ENCODE assay signal across 16 cellular contexts in genomic region chr9:120289091-120289490, GRCh38.
DNase-seq lines count a peak whose midpoint lies in the region; TF ChIP-seq lines count a peak whose summit lies in the region.
"Had no signal": no experiment of that assay in that cellular context is flagged by ENCODE, and none has a peak within 500 bp of the region (broad histone marks: within the 10 kb centered on the region; RNA-seq: fewer than 3 reads in every experiment).

No MANE protein-coding gene starts in this region.

- no peak overlapping the region for H3K9ac ChIP-seq in NT2/D1 (ENCODE audit: insufficient read length, low read depth)
- H3K9ac ChIP-seq: BLaER1, GM23248 had no signal

- H3K4me1 ChIP-seq in NT2/D1 (ENCODE audit: insufficient read depth, insufficient read length) (no peaks in the 10 kb centered on the region), tibial nerve (no peaks in the 10 kb centered on the region), A673 (ENCODE audit: insufficient read depth, low read length, poor library complexity, severe bottlenecking) (no peaks in the 10 kb centered on the region)
- H3K4me1 ChIP-seq: BLaER1 had no signal

- H3K27ac ChIP-seq in tibial nerve (no peak overlapping the region), A673 (ENCODE audit: low read depth, low read length, poor library complexity, severe bottlenecking) (no peak overlapping the region), caudate nucleus (ENCODE audit: low read depth, low read length) (no peak overlapping the region)
- H3K27ac ChIP-seq: 22Rv1, A549, BLaER1, GM23248, HL-60 had no signal

- POLR2A ChIA-PET in A673 (lab: Charles Lee; ENCODE audit: low non-redundant PET), result no interaction called here

- BruUV-seq in A673 (replicated peaks; lab: Mats Ljungman, UMichigan), result no TSS peak

- H3K36me3 ChIP-seq in NT2/D1 (ENCODE audit: insufficient read depth, insufficient read length, low read length) (no peaks in the 10 kb centered on the region), tibial nerve (no peaks in the 10 kb centered on the region), A673 (ENCODE audit: insufficient read depth, low read length, poor library complexity, severe bottlenecking) (no peaks in the 10 kb centered on the region)
- H3K36me3 ChIP-seq: BLaER1 had no signal

- CTCF ChIA-PET in A673 (lab: Charles Lee), result no interaction called here

- DNase-seq in DMS 273 (lab: John Stamatoyannopoulos, UW; ENCODE audit: unreplicated experiment) (peak; percentile 8), DMS 273 treated with DMSO at 0.1 percent for 48 hours (lab: John Stamatoyannopoulos, UW) (no peak), NT2/D1 (ENCODE audit: low read depth, low spot score) (peak; percentile 22), dedifferentiated amniotic fluid mesenchymal stem cell (ENCODE audit: extremely low spot score) (peak; percentile 1), tibial nerve (ENCODE audit: low spot score in 2 of 2) (no peak), A673 (ENCODE audit: low spot score) (no peak), caudate nucleus (lab: John Stamatoyannopoulos, UW) (no peak)
- DNase-seq: CD4-positive, alpha-beta memory T cell; DMS53; DND-41; GM23248; HFFc6 had no signal

- H3K9me3 ChIP-seq in NT2/D1 (ENCODE audit: insufficient read depth, low read length) (peaks cover 3% of the 10 kb centered on the region; the same call in 1 of the 2 replicates), tibial nerve (peaks cover 0 to 6% (median 0%) of the 10 kb centered on the region in 4 donors), A673 (ENCODE audit: low read depth, low read length, poor library complexity, severe bottlenecking) (no peaks in the 10 kb centered on the region)
- H3K9me3 ChIP-seq: A549, BLaER1 had no signal

- no peak for TF ChIP-seq POLR2A in tibial nerve (IDR thresholded peaks at IDR 0.05)

- intact Hi-C loops in A673 (cut with micrococcal nuclease; ENCODE audit: unreplicated experiment), result no loop called here

- TF ChIP-seq CTCF in tibial nerve (IDR thresholded peaks at IDR 0.05), result no peak
- TF ChIP-seq CTCF in A673 (conservative IDR thresholded peaks at IDR 0.05; ENCODE audit: low read depth, low read length), result no peak

- H3K27me3 ChIP-seq in NT2/D1 (ENCODE audit: insufficient read depth, insufficient read length) (no peaks in the 10 kb centered on the region), tibial nerve (no peaks in the 10 kb centered on the region), A673 (replicated peaks; ENCODE audit: insufficient read depth, low read depth, low read length, poor library complexity) (peaks cover 7% of the 10 kb centered on the region)
- H3K27me3 ChIP-seq: BLaER1 had no signal

- H3K4me3 ChIP-seq in NT2/D1 (ENCODE audit: insufficient read length, low read depth) (no peak overlapping the region), tibial nerve (no peak overlapping the region), A673 (ENCODE audit: low read depth, low read length, poor library complexity, severe bottlenecking) (no peak overlapping the region)
- H3K4me3 ChIP-seq: A549, BLaER1, GM23248 had no signal

- no peak for TF ChIP-seq EP300 in tibial nerve (IDR thresholded peaks at IDR 0.05)

Comparison
In these comparisons a context has a peak if more than half of its experiments do, and no peak if none do; other contexts are left out.
1. DNase-seq: peak in DMS 273 (single experiment), NT2/D1 (single experiment) and dedifferentiated amniotic fluid mesenchymal stem cell (single experiment); none in DMS 273 treated with DMSO at 0.1 percent for 48 hours (single experiment), tibial nerve (0 of 2), A673 (single experiment) and caudate nucleus (0 of 61).